ENCODE assay signal across 15 cellular contexts in genomic region chr2:121471571-121472464, GRCh38. TPM values are rescaled to one million over a fixed set of nuclear protein-coding genes. Genes with fewer than 3 reads are reported as not detected.
DNase-seq lines count a peak whose midpoint lies in the region; ATAC-seq, FAIRE-seq and TF ChIP-seq lines count a peak whose summit lies in the region.
"Had no signal": no experiment of that assay in that cellular context is flagged by ENCODE, and none has a peak within 500 bp of the region (broad histone marks: within the 10 kb centered on the region; RNA-seq: fewer than 3 reads in every experiment).

No MANE protein-coding gene starts in this region.

- H3K27ac ChIP-seq in endothelial cell of umbilical vein (ENCODE audit: insufficient read depth, low read depth, low read length) (no peak overlapping the region), kidney (ENCODE audit: low read depth in 2 of 2, low read length in 2 of 2) (no peak overlapping the region)
- H3K27ac ChIP-seq: HL-60 had no signal

- TF ChIP-seq POLR2A in endothelial cell of umbilical vein (IDR thresholded peaks at IDR 0.05; ENCODE audit: low read depth, low read length) = no peak

- H3K4me1 ChIP-seq in endothelial cell of umbilical vein (ENCODE audit: control insufficient read depth, extremely low read depth, insufficient read depth, low read length) (no peaks in the 10 kb centered on the region), kidney (ENCODE audit: control insufficient read depth in 1 of 2, insufficient read depth in 1 of 2, low read depth in 1 of 2, low read length in 2 of 2) (peaks cover 2 to 8% of the 10 kb centered on the region in 2 donors)

- DNase-seq in EL (peak; percentile 84), NCI-H526 treated with DMSO at 0.1 percent for 48 hours (lab: John Stamatoyannopoulos, UW) (peak; percentile 12), endothelial cell of umbilical vein (ENCODE audit: low read depth, low spot score) (peak; percentile 13), non-pigmented ciliary epithelial cell (ENCODE audit: low read depth) (peak; percentile 50), kidney (no peak)
- DNase-seq: activated CD4-positive, alpha-beta T cell treated with anti-CD3 and anti-CD28 coated beads for 1 hour; mammary epithelial cell; NCI-H2029; SHP77 treated with DMSO at 0.1 percent for 48 hours; stimulated activated naive CD8-positive, alpha-beta T cell treated with anti-CD3 and anti-CD28 coated beads, Interleukin-15, amount 100 ng/mL, for 72 hours had no signal

- no peaks in the 10 kb centered on the region for H3K9me1 ChIP-seq in endothelial cell of umbilical vein (replicated peaks; ENCODE audit: control insufficient read depth, extremely low read depth, insufficient read depth, low read length)

- H3K79me2 ChIP-seq in endothelial cell of umbilical vein (ENCODE audit: control insufficient read depth, insufficient read depth, low read length) = peaks cover 2% of the 10 kb centered on the region

- dilution Hi-C loops in endothelial cell of umbilical vein (cut with MboI; ENCODE audit: extremely low pct_ligation_motif_present, low sequenced_read_pairs) = no loop called here

- no peak overlapping the region for H2AFZ ChIP-seq in endothelial cell of umbilical vein (ENCODE audit: low read depth, low read length)

- TF ChIP-seq CTCF in endothelial cell of umbilical vein (IDR thresholded peaks at IDR 0.05; ENCODE audit: extremely low read depth in 1 of 2, insufficient read depth in 1 of 2, low read depth in 1 of 2, low read length in 2 of 2) (no peak), kidney (IDR thresholded peaks at IDR 0.05; ENCODE audit: borderline replicate concordance, extremely low read depth, insufficient read depth) (no peak)

- POLR2A ChIA-PET in endothelial cell of umbilical vein (lab: Charles Lee) = interaction anchor here (0.7 kb wide), 1 partner anchor 58 kb away, joined by 6 read pairs; no protein-coding TSS in a partner anchor

- no peaks in the 10 kb centered on the region for H3K27me3 ChIP-seq in endothelial cell of umbilical vein (ENCODE audit: control insufficient read depth in 2 of 2, insufficient read depth in 2 of 2, low read length in 2 of 2)

- BruUV-seq in endothelial cell of umbilical vein (replicated peaks; lab: Mats Ljungman, UMichigan) = no TSS peak

- no peak overlapping the region for H3K4me2 ChIP-seq in endothelial cell of umbilical vein (ENCODE audit: insufficient read depth, low read length)

- CTCF ChIA-PET in endothelial cell of umbilical vein (lab: Charles Lee) = interaction anchor here (0.7 to 1.1 kb wide), 3 partner anchors 12 to 41 kb away, joined by 4 read pairs; no protein-coding TSS in a partner anchor

- no peak for ATAC-seq in HG03565 (IDR thresholded peaks at IDR 0.05; ENCODE audit: unreplicated experiment)
- no peak for ATAC-seq in HG02840 (IDR thresholded peaks at IDR 0.05; ENCODE audit: low FRiP score, unreplicated experiment)
- ATAC-seq: stimulated activated naive CD8-positive, alpha-beta T cell treated with anti-CD3 and anti-CD28 coated beads, Interleukin-15, amount 100 ng/mL, for 72 hours had no signal

- intact Hi-C loops in endothelial cell of umbilical vein (cut with micrococcal nuclease) = no loop called here
- intact Hi-C loops in kidney (cut with DNase I) = no loop called here

- H3K36me3 ChIP-seq in endothelial cell of umbilical vein (ENCODE audit: control insufficient read depth in 2 of 2, extremely low read depth in 1 of 2, insufficient read depth in 2 of 2, low read length in 2 of 2) (peaks cover 5 to 13% of the 10 kb centered on the region in 2 experiments), kidney (ENCODE audit: control insufficient read depth in 1 of 2, insufficient read depth in 2 of 2, low read length in 2 of 2) (peaks cover 19 to 25% of the 10 kb centered on the region in 2 donors)

- H3K9me3 ChIP-seq in endothelial cell of umbilical vein (replicated peaks; ENCODE audit: control insufficient read depth, insufficient read depth, low read length) (no peaks in the 10 kb centered on the region), kidney (ENCODE audit: control insufficient read depth in 1 of 2, low read length in 2 of 2) (no peaks in the 10 kb centered on the region)

- no peak overlapping the region for H3K9ac ChIP-seq in endothelial cell of umbilical vein (replicated peaks; ENCODE audit: extremely low read depth, insufficient read depth, low read length)
- H3K9ac ChIP-seq in kidney (ENCODE audit: low read length in 2 of 2) = no peak overlapping the region

- H4K20me1 ChIP-seq in endothelial cell of umbilical vein (replicated peaks; ENCODE audit: control insufficient read depth, extremely low read depth, insufficient read depth, low read length) = no peaks in the 10 kb centered on the region

- H3K4me3 ChIP-seq in endothelial cell of umbilical vein (replicated peaks in 1 of 3; ENCODE audit: insufficient read depth in 1 of 3, low read depth in 1 of 3, low read length in 3 of 3) (no peak overlapping the region), kidney (ENCODE audit: low read length in 2 of 2) (no peak overlapping the region)

- FAIRE-seq in endothelial cell of umbilical vein (lab: Jason Lieb, UNC) (no peak), kidney (lab: Jason Lieb, UNC) (no peak)

TF ChIP-seq in endothelial cell of umbilical vein, 7 proteins besides CTCF, POLR2A, EP300 and RAD21:
- no peak for TF ChIP-seq EZH2 (IDR thresholded peaks at IDR 0.05; ENCODE audit: borderline replicate concordance, low read depth, low read length, severe bottlenecking)
- TF ChIP-seq MAX (IDR thresholded peaks at IDR 0.05; ENCODE audit: insufficient read depth, insufficient read length) = no peak
- TF ChIP-seq JUN (IDR thresholded peaks at IDR 0.05; ENCODE audit: borderline replicate concordance, insufficient read depth, insufficient read length, low read depth) = no peak
- no peak for TF ChIP-seq POLR2AphosphoS5 (IDR thresholded peaks at IDR 0.05; ENCODE audit: insufficient read depth, low read depth, low read length)
- TF ChIP-seq GATA2 (IDR thresholded peaks at IDR 0.05; ENCODE audit: insufficient read depth, insufficient read length, low read depth, low read length) = no peak
- no peak for TF ChIP-seq MYC (IDR thresholded peaks at IDR 0.05; ENCODE audit: low read depth, low read length)

RNA-seq across cellular contexts. Expression of gene RNU4ATAC, which starts 58.9 kb away (rescaled TPM):
- not detected in 2 replicates for total RNA-seq in endothelial cell of umbilical vein
- polyA plus RNA-seq in endothelial cell of umbilical vein = not detected in 2 replicates
- polyA plus RNA-seq in endothelial cell of umbilical vein (2011; cell fraction: cytosol; rRNA removed) = not detected in 2 replicates
- polyA plus RNA-seq in endothelial cell of umbilical vein (2011; cell fraction: nucleus; rRNA removed) = not detected in 2 replicates
- polyA plus RNA-seq in endothelial cell of umbilical vein (2012) = not detected in 2 replicates
- polyA minus RNA-seq in endothelial cell of umbilical vein = under 0.01 TPM in 2 replicates
- 8,857 TPM for polyA minus RNA-seq in endothelial cell of umbilical vein (2011; cell fraction: cytosol; rRNA and poly(A)+ RNA removed)
- polyA minus RNA-seq in endothelial cell of umbilical vein (2011; cell fraction: nucleus; rRNA and poly(A)+ RNA removed) = under 0.01 TPM in 2 replicates
- 8.2 TPM for total RNA-seq in kidney
- polyA plus RNA-seq in kidney (ENCODE audit: insufficient read depth, low read depth, low replicate concordance) = not detected
- total RNA-seq: G401 had no signal
- polyA plus RNA-seq: esophagus, mammary epithelial cell had no signal
